In the genomic region with DNA sequence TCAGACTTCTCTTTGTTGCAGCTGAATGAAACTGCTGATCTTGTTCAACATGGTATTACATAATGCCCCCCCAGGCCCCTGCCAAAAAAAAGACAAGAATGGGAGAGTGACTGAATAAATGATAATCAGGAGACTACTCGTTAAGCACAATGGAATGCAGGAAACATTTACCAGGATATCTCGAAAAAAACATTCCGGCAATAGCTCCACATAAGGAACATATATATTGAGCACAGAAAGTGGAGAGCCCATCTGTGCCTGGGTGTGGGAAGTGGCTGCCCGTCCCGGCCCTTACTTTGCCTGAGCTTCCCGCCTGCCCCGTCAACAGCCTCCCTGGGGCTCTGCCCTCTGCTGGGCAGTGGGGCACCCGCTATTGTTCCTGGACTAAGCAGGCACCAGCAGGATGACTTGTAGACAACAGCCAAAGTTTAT, we compare ENCODE assay signal across 8 cellular contexts. TPM values are rescaled to one million over a fixed set of nuclear protein-coding genes. Genes with fewer than 3 reads are reported as not detected.
DNase-seq lines count a peak whose midpoint lies in the region; ATAC-seq and TF ChIP-seq lines count a peak whose summit lies in the region.

No MANE protein-coding gene starts in this region.

- H3K36me3 Mint-ChIP-seq in T-helper 2 cell treated with Interferon-gamma antibody and Interleukin-4, amounts not matched to agents 5 μg/mL and 100 μg/mL, for 36 hours (ENCODE audit: low read depth): peaks cover 24% of the 10 kb centered on the region

- TF ChIP-seq CTCF in AG04450 (IDR thresholded peaks at IDR 0.05; ENCODE audit: low read depth, low read length) (peak; percentile 61), HCT116 (IDR thresholded peaks at IDR 0.05 in 2 of 3, conservative IDR thresholded peaks at IDR 0.05 in 1 of 3; ENCODE audit: borderline replicate concordance in 1 of 3, insufficient read depth in 1 of 3, low read depth in 2 of 3, low read length in 2 of 3) (peak; percentile 63 to 78 (median 73); a peak in 5 of 6 replicates)

- no peaks in the 10 kb centered on the region for H3K9me3 Mint-ChIP-seq in T-helper 2 cell treated with Interferon-gamma antibody and Interleukin-4, amounts not matched to agents 5 μg/mL and 100 μg/mL, for 36 hours

- RAD21 ChIA-PET in HCT116 (lab: Charles Lee; ENCODE audit: low non-redundant PET in 1 of 2, low total read pairs in 2 of 2, uncharacterized antibody in 2 of 2, unreplicated experiment in 2 of 2): interaction anchor here in 1 of 2 experiments (1.0 kb wide), 1 partner anchor 394 kb away, joined by 3 read pairs; no protein-coding TSS in a partner anchor

- no peak overlapping the region for H3K27ac Mint-ChIP-seq in T-helper 2 cell treated with Interferon-gamma antibody and Interleukin-4, amounts not matched to agents 5 μg/mL and 100 μg/mL, for 36 hours

- peaks cover 7% of the 10 kb centered on the region for H3K4me1 Mint-ChIP-seq in T-helper 2 cell treated with Interferon-gamma antibody and Interleukin-4, amounts not matched to agents 5 μg/mL and 100 μg/mL, for 36 hours (ENCODE audit: low read depth)

- H3K4me3 Mint-ChIP-seq in T-helper 2 cell treated with Interferon-gamma antibody and Interleukin-4, amounts not matched to agents 5 μg/mL and 100 μg/mL, for 36 hours: no peak overlapping the region

- H2AFZ ChIP-seq in HCT116 (ENCODE audit: low read depth, low read length, poor library complexity, severe bottlenecking): no peak overlapping the region

- peak overlapping the region; percentile 74 for H3K27ac ChIP-seq in AG04450 (ENCODE audit: low read depth, low read length)
- peak overlapping the region; percentile 64 for H3K27ac ChIP-seq in HCT116 (ENCODE audit: low read depth, low read length)

- H3K79me2 ChIP-seq in HCT116 (ENCODE audit: insufficient read depth, low read length): no peaks in the 10 kb centered on the region

- no TSS peak for BruUV-seq in HCT116 (replicated peaks; lab: Mats Ljungman, UMichigan)

- H3K9me3 ChIP-seq in AG04450 (ENCODE audit: control insufficient read depth, insufficient read depth, low read length) (no peaks in the 10 kb centered on the region; the same call in 1 of the 2 replicates), HCT116 (ENCODE audit: control insufficient read depth in 1 of 2, insufficient read depth in 1 of 2, low read depth in 1 of 2, low read length in 2 of 2) (no peaks in the 10 kb centered on the region)

- H3K27me3 ChIP-seq in AG04450 (ENCODE audit: control insufficient read depth, insufficient read depth, low read length) (no peaks in the 10 kb centered on the region), HCT116 (ENCODE audit: insufficient read depth, low read length) (no peaks in the 10 kb centered on the region)

- peak; percentile 32 for DNase-seq in AG04450 (ENCODE audit: low read depth, low spot score)
- no peak for DNase-seq in HCT116 (ENCODE audit: low read depth, low spot score)
- peak; percentile 76 for DNase-seq in astrocyte of the hippocampus (ENCODE audit: low read depth, low spot score)
- DNase-seq in left kidney (ENCODE audit: low read depth, low spot score): peak; percentile 39
- DNase-seq in T-helper 2 cell treated with Interferon-gamma antibody and Interleukin-4, amounts not matched to agents 5 μg/mL and 100 μg/mL, for 36 hours (ENCODE audit: low spot score): no peak
- DNase-seq in SHP77 (lab: John Stamatoyannopoulos, UW): no peak
- no peak for DNase-seq in NK-92 treated with Interleukin-12 subunit alpha and Interleukin-12 subunit beta, amount 100 ng/mL, for 24 hours (lab: John Stamatoyannopoulos, UW)
- no peak for DNase-seq in mesenteric fat pad (ENCODE audit: low spot score)

- H3K9me2 ChIP-seq in HCT116 (ENCODE audit: insufficient read depth): no peaks in the 10 kb centered on the region

- peak; percentile 79 for ATAC-seq in HCT116

- no peaks in the 10 kb centered on the region for H4K20me1 ChIP-seq in HCT116 (ENCODE audit: insufficient read depth)

- peak overlapping the region; percentile 74 for H3K4me2 ChIP-seq in HCT116 (ENCODE audit: low read length)

- no peaks in the 10 kb centered on the region for H3K27me3 Mint-ChIP-seq in T-helper 2 cell treated with Interferon-gamma antibody and Interleukin-4, amounts not matched to agents 5 μg/mL and 100 μg/mL, for 36 hours (ENCODE audit: low read depth)

- H3K36me3 ChIP-seq in HCT116 (ENCODE audit: control insufficient read depth in 1 of 2, insufficient read depth in 2 of 2, low read length in 2 of 2): peaks cover 12 to 19% of the 10 kb centered on the region in 2 experiments; a peak in 3 of 4 replicates

- no peak overlapping the region for H3K9ac ChIP-seq in HCT116 (ENCODE audit: low read length)

- intact Hi-C loops in HCT116 (cut with micrococcal nuclease): loop anchor here (1.0 to 5.0 kb wide), 2 partner anchors 262 to 396 kb away; no protein-coding TSS in a partner anchor

- peaks cover 25 to 33% of the 10 kb centered on the region in 2 experiments for H3K4me1 ChIP-seq in HCT116 (ENCODE audit: control insufficient read depth in 1 of 2, insufficient read depth in 2 of 2, low read length in 2 of 2)

- CTCF ChIA-PET in AG04450 (lab: Charles Lee): interaction anchor here (0.6 to 1.8 kb wide), 12 partner anchors 8 to 394 kb away, joined by 3 to 27 read pairs (median 3); partner anchors contain the start of gene IBA57
- CTCF ChIA-PET in HCT116 (lab: Charles Lee): interaction anchor here (0.6 to 2.7 kb wide), 11 partner anchors 9 to 394 kb away, joined by 3 to 10 read pairs (median 4); partner anchors contain the start of gene TRIM11

- POLR2A ChIA-PET in AG04450 (lab: Yijun Ruan, JAX) (interaction anchor here (0.6 to 1.3 kb wide), 6 partner anchors 14 to 228 kb away, joined by 3 to 19 read pairs (median 5); partner anchors contain the start of gene TRIM11), HCT116 (lab: Charles Lee) (interaction anchor here (1.0 to 1.5 kb wide), 2 partner anchors 9 to 14 kb away, joined by 3 read pairs; partner anchors contain the start of gene TRIM11)

- TF ChIP-seq POLR2A in HCT116 (IDR thresholded peaks at IDR 0.05; ENCODE audit: borderline replicate concordance, extremely low read depth, insufficient read depth, insufficient read length): no peak

- no peak; the same call in 1 of the 2 replicates for TF ChIP-seq RAD21 in HCT116 (IDR thresholded peaks at IDR 0.05; ENCODE audit: low read depth)

- H3K4me3 ChIP-seq in AG04450 (ENCODE audit: low read depth, low read length): no peak overlapping the region
- H3K4me3 ChIP-seq in HCT116 (replicated peaks in 1 of 2; ENCODE audit: low read depth in 1 of 2, low read length in 2 of 2): no peak overlapping the region

TF ChIP-seq in HCT116, 20 proteins besides CTCF, POLR2A, EP300 and RAD21 (continues in another document):
- TF ChIP-seq JUND (IDR thresholded peaks at IDR 0.05) (no peak), ZFX (IDR thresholded peaks at IDR 0.05) (no peak), POLR2AphosphoS5 (IDR thresholded peaks at IDR 0.05; ENCODE audit: low read depth, low read length) (no peak), SP1 (IDR thresholded peaks at IDR 0.05; ENCODE audit: low read depth) (no peak), SRF (IDR thresholded peaks at IDR 0.05; ENCODE audit: low read depth) (no peak), YY1 (IDR thresholded peaks at IDR 0.05; ENCODE audit: extremely low read depth, insufficient replicate concordance, low read depth, low read length) (no peak), FOSL1 (IDR thresholded peaks at IDR 0.05; ENCODE audit: low read depth) (no peak), ELF1 (IDR thresholded peaks at IDR 0.05; ENCODE audit: borderline replicate concordance, low read depth) (no peak), TCF7L2 (IDR thresholded peaks at IDR 0.05; ENCODE audit: borderline replicate concordance, extremely low read depth, insufficient read depth, insufficient read length) (no peak), ZNF274 (IDR thresholded peaks at IDR 0.05; ENCODE audit: low read depth, low read length) (no peak)
- TF ChIP-seq, protein P1, sequence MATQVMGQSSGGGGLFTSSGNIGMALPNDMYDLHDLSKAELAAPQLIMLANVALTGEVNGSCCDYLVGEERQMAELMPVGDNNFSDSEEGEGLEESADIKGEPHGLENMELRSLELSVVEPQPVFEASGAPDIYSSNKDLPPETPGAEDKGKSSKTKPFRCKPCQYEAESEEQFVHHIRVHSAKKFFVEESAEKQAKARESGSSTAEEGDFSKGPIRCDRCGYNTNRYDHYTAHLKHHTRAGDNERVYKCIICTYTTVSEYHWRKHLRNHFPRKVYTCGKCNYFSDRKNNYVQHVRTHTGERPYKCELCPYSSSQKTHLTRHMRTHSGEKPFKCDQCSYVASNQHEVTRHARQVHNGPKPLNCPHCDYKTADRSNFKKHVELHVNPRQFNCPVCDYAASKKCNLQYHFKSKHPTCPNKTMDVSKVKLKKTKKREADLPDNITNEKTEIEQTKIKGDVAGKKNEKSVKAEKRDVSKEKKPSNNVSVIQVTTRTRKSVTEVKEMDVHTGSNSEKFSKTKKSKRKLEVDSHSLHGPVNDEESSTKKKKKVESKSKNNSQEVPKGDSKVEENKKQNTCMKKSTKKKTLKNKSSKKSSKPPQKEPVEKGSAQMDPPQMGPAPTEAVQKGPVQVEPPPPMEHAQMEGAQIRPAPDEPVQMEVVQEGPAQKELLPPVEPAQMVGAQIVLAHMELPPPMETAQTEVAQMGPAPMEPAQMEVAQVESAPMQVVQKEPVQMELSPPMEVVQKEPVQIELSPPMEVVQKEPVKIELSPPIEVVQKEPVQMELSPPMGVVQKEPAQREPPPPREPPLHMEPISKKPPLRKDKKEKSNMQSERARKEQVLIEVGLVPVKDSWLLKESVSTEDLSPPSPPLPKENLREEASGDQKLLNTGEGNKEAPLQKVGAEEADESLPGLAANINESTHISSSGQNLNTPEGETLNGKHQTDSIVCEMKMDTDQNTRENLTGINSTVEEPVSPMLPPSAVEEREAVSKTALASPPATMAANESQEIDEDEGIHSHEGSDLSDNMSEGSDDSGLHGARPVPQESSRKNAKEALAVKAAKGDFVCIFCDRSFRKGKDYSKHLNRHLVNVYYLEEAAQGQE (IDR thresholded peaks at IDR 0.05; ENCODE audit: low read depth): no peak
- TF ChIP-seq, protein P2, sequence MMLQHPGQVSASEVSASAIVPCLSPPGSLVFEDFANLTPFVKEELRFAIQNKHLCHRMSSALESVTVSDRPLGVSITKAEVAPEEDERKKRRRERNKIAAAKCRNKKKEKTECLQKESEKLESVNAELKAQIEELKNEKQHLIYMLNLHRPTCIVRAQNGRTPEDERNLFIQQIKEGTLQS (IDR thresholded peaks at IDR 0.05): no peak
- TF ChIP-seq, protein P3, sequence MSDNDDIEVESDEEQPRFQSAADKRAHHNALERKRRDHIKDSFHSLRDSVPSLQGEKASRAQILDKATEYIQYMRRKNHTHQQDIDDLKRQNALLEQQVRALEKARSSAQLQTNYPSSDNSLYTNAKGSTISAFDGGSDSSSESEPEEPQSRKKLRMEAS (IDR thresholded peaks at IDR 0.05): no peak

RNA-seq across cellular contexts. Expression of gene TRIM11, which starts 13.4 kb away (rescaled TPM):
- 5.7 and 6.1 TPM in 2 replicates for polyA plus RNA-seq in AG04450 (2011; rRNA removed)
- polyA minus RNA-seq in AG04450 (2011; rRNA and poly(A)+ RNA removed): 9.1 and 10.7 TPM in 2 replicates
- total RNA-seq in HCT116 (2021; ENCODE audit: unreplicated experiment) (42.5 TPM), mesenteric fat pad (12.2 TPM)
- 22.9 and 24.4 TPM in 2 replicates for polyA plus RNA-seq in HCT116 (2012)

RNA-seq across cellular contexts. Expression of gene TRIM17, which starts 23.4 kb away (rescaled TPM):
- 0.16 and 0.27 TPM in 2 replicates for polyA plus RNA-seq in AG04450 (2011; rRNA removed)
- polyA minus RNA-seq in AG04450 (2011; rRNA and poly(A)+ RNA removed): 0.52 and 0.92 TPM in 2 replicates
- total RNA-seq in HCT116 (2021; ENCODE audit: unreplicated experiment) (not detected), mesenteric fat pad (not detected)
- polyA plus RNA-seq in HCT116 (2012): 0.27 and 0.43 TPM in 2 replicates

Comparison
In these comparisons a context has a peak if more than half of its experiments do, and no peak if none do; other contexts are left out.
1. DNase-seq: peak in AG04450 (single experiment), astrocyte of the hippocampus (single experiment) and left kidney (single experiment); none in HCT116 (single experiment), T-helper 2 cell treated with Interferon-gamma antibody and Interleukin-4, amounts not matched to agents 5 μg/mL and 100 μg/mL, for 36 hours (single experiment), SHP77 (0 of 2), NK-92 treated with Interleukin-12 subunit alpha and Interleukin-12 subunit beta, amount 100 ng/mL, for 24 hours (single experiment) and mesenteric fat pad (single experiment).